8 cellular contexts compared by ENCODE assay signal in genomic region chr12:51270847-51271518, GRCh38. TPM values are rescaled to one million over a fixed set of nuclear protein-coding genes. Genes with fewer than 3 reads are reported as not detected.
A peak's percentile ranks its signal among the peaks of the same experiment; 100 is the strongest.
DNase-seq lines count a peak whose midpoint lies in the region; ATAC-seq, FAIRE-seq and TF ChIP-seq lines count a peak whose summit lies in the region.

No MANE protein-coding gene starts in this region.

- no peaks in the 10 kb centered on the region for H3K36me3 Mint-ChIP-seq in stimulated activated naive B cell treated with anti-CD40 and anti-IgM and Interleukin-4, amounts not matched to agents 10 μg/mL and 1 μg/mL and 100 μg/mL, for 72 hours

- DNase-seq in HTR-8/SVneo (ENCODE audit: insufficient read length, low spot score) (peak; percentile 47), adrenal gland (peak in 2 of 7 donors; percentile 15 to 28), DMS114 treated with DMSO at 0.1 percent for 48 hours (lab: John Stamatoyannopoulos, UW; ENCODE audit: unreplicated experiment) (no peak), posterior vena cava (ENCODE audit: low spot score) (no peak)
- DNase-seq in stimulated activated naive B cell treated with anti-CD40 and anti-IgM and Interleukin-4, amounts not matched to agents 10 μg/mL and 1 μg/mL and 100 μg/mL, for 72 hours, result no peak

- peak in 1 of 2 donors; percentile 47 for TF ChIP-seq POLR2A in adrenal gland (IDR thresholded peaks at IDR 0.05)

- H3K36me3 ChIP-seq in BLaER1, result no peaks in the 10 kb centered on the region
- no peaks in the 10 kb centered on the region for H3K36me3 ChIP-seq in adrenal gland (replicated peaks in 1 of 2)
- H3K36me3 ChIP-seq in iPS-20b (ENCODE audit: insufficient read depth, low read depth, low read length), result no peaks in the 10 kb centered on the region

- peaks cover 18 to 20% of the 10 kb centered on the region in 2 donors for H3K4me1 Mint-ChIP-seq in stimulated activated naive B cell treated with anti-CD40 and anti-IgM and Interleukin-4, amounts not matched to agents 10 μg/mL and 1 μg/mL and 100 μg/mL, for 72 hours

- FAIRE-seq in HTR-8/SVneo (lab: Jason Lieb, UNC), result no peak

- H3K4me3 Mint-ChIP-seq in stimulated activated naive B cell treated with anti-CD40 and anti-IgM and Interleukin-4, amounts not matched to agents 10 μg/mL and 1 μg/mL and 100 μg/mL, for 72 hours, result peak overlapping the region; percentile 90 to 92

- no peaks in the 10 kb centered on the region for H3K9me3 Mint-ChIP-seq in stimulated activated naive B cell treated with anti-CD40 and anti-IgM and Interleukin-4, amounts not matched to agents 10 μg/mL and 1 μg/mL and 100 μg/mL, for 72 hours

- H3K9me3 ChIP-seq in BLaER1 (no peaks in the 10 kb centered on the region), adrenal gland (replicated peaks in 1 of 3) (no peaks in the 10 kb centered on the region), iPS-20b (ENCODE audit: insufficient read depth, low read depth, low read length) (no peaks in the 10 kb centered on the region)

- no peak for TF ChIP-seq CTCF in adrenal gland (IDR thresholded peaks at IDR 0.05)

- intact Hi-C loops in adrenal gland (cut with DNase I), result loop anchor here in 1 of 2 donors (5.0 kb wide), 1 partner anchor 71 kb away; no protein-coding TSS in a partner anchor
- intact Hi-C loops in posterior vena cava (cut with DNase I), result no loop called here

- H4K20me1 ChIP-seq in BLaER1, result no peaks in the 10 kb centered on the region

- H3K27ac ChIP-seq in BLaER1 (peak overlapping the region; percentile 22; the same call in 1 of the 2 replicates), adrenal gland (peak overlapping the region in 4 of 5 donors; percentile 50 to 91 (median 79)), iPS-20b (ENCODE audit: low read length) (no peak overlapping the region)

- no peaks in the 10 kb centered on the region for H3K27me3 Mint-ChIP-seq in stimulated activated naive B cell treated with anti-CD40 and anti-IgM and Interleukin-4, amounts not matched to agents 10 μg/mL and 1 μg/mL and 100 μg/mL, for 72 hours

- H3K4me3 ChIP-seq in BLaER1 (peak overlapping the region; percentile 74), adrenal gland (peak overlapping the region in 3 of 4 donors; percentile 50 to 97 (median 83)), iPS-20b (ENCODE audit: low read length) (peak overlapping the region; percentile 78)

- H3K27me3 ChIP-seq in BLaER1 (0 out of 2 replicates have a peak, but pooled peaks cover 4% of the 10 kb centered on the region), adrenal gland (no peaks in the 10 kb centered on the region), iPS-20b (ENCODE audit: insufficient read depth, low read length) (peaks cover 31% of the 10 kb centered on the region)

- ATAC-seq in stimulated activated naive B cell treated with anti-CD40 and anti-IgM and Interleukin-4, amounts not matched to agents 10 μg/mL and 1 μg/mL and 100 μg/mL, for 72 hours (replicated peaks), result peak; percentile 8 to 19
- no peak for ATAC-seq in GM18873 (IDR thresholded peaks at IDR 0.05; ENCODE audit: low FRiP score, unreplicated experiment)

- H3K4me1 ChIP-seq in BLaER1 (peaks cover 26% of the 10 kb centered on the region), adrenal gland (replicated peaks in 1 of 2) (peaks cover 0 to 13% of the 10 kb centered on the region in 2 donors), iPS-20b (ENCODE audit: insufficient read depth, low read length) (peaks cover 8% of the 10 kb centered on the region)

- H3K4me2 ChIP-seq in BLaER1, result peak overlapping the region; percentile 97

- H3K9ac ChIP-seq in BLaER1 (peak overlapping the region; percentile 75), iPS-20b (ENCODE audit: low read depth, low read length) (peak overlapping the region; percentile 35; the same call in 1 of the 2 replicates)

- peak overlapping the region; percentile 85 for H3K27ac Mint-ChIP-seq in stimulated activated naive B cell treated with anti-CD40 and anti-IgM and Interleukin-4, amounts not matched to agents 10 μg/mL and 1 μg/mL and 100 μg/mL, for 72 hours

- WGBS in adrenal gland, 4 donors, result 26 to 38% (median 30%) methylated on average over 12 to 13 of the region's 13 CpGs

RNA-seq across cellular contexts. Expression of gene SMAGP, which starts 0.8 kb away (rescaled TPM):
- total RNA-seq in adrenal gland (10 to 100 TPM in 6 of 8 donors, 1 to 10 TPM in 2; 2.7 to 32.6 (median 14.7) TPM), posterior vena cava (1 to 10 TPM; 6.5 to 9.3 TPM)
- 10 to 100 TPM in 1 of 3 donors, 1 to 10 TPM in 2; 6.0 to 10.9 (median 9.9) TPM for polyA plus RNA-seq in adrenal gland

RNA-seq across cellular contexts. Expression of gene DAZAP2, which starts 32.4 kb away (rescaled TPM):
- total RNA-seq in adrenal gland (100 to 1,000 TPM; 146 to 454 (median 233) TPM), posterior vena cava (100 to 1,000 TPM; 156 to 169 TPM)
- 100 to 1,000 TPM in 2 of 3 donors, 10 to 100 TPM in 1; 85.8 to 279 (median 116) TPM for polyA plus RNA-seq in adrenal gland

RNA-seq across cellular contexts. Expression of gene BIN2, which starts 53.0 kb away (rescaled TPM):
- 10 to 100 TPM in 1 of 8 donors, 1 to 10 TPM in 7; 4.2 to 16.6 (median 7.1) TPM for total RNA-seq in adrenal gland
- polyA plus RNA-seq in adrenal gland, result 1 to 10 TPM; 4.3 to 9.8 (median 4.6) TPM
- total RNA-seq in posterior vena cava, result 1 to 10 TPM; 5.6 to 8.8 TPM

RNA-seq across cellular contexts. Expression of gene POU6F1, which starts 53.1 kb away (rescaled TPM):
- total RNA-seq in adrenal gland (10 to 100 TPM in 4 of 8 donors, 1 to 10 TPM in 4; 3.4 to 19.3 (median 10.6) TPM), posterior vena cava (10 to 100 TPM; 18.1 to 19.4 TPM)
- polyA plus RNA-seq in adrenal gland, result 10 to 100 TPM in 2 of 3 donors, 1 to 10 TPM in 1; 2.2 to 18.2 (median 16.9) TPM
